26 cellular contexts compared by ENCODE assay signal in genomic region chr1:199866210-199866617, GRCh38.
"Had no signal": no experiment of that assay in that cellular context is flagged by ENCODE, and none has a peak within 500 bp of the region (broad histone marks: within the 10 kb centered on the region; RNA-seq: fewer than 3 reads in every experiment).

No MANE protein-coding gene starts in this region.

- DNase-seq: activated CD4-positive, alpha-beta T cell treated with anti-CD3 and anti-CD28 coated beads for 4 hours; activated CD4-positive, alpha-beta T cell treated with anti-CD3 and anti-CD28 coated beads, Interleukin-2, amount 50 U/mL, for 48 hours; activated CD4-positive, CD25-positive, alpha-beta regulatory T cell; activated CD8-positive, alpha-beta memory T cell treated with anti-CD3 and anti-CD28 coated beads, Interleukin-2, amount 50 U/mL, for 48 hours; activated effector memory CD4-positive, alpha-beta T cell treated with Interleukin-2 at 50 U/mL for 16 hours; activated naive CD4-positive, alpha-beta T cell treated with anti-CD3 and anti-CD28 coated beads for 36 hours; activated naive CD8-positive, alpha-beta T cell treated with anti-CD3 and anti-CD28 coated beads, Interleukin-2, amount 10 ng/mL, durations not matched to agents 7 days and 5 days; activated T-cell treated with anti-CD3 and anti-CD28 coated beads, Interleukin-2, amount 50 U/mL, for 72 hours; amniotic stem cell; colonic mucosa; dorsolateral prefrontal cortex; head of caudate nucleus; immature natural killer cell; left lung; natural killer cell; right cardiac atrium; stimulated activated CD4-positive, alpha-beta T cell treated with anti-CD3 and anti-CD28 coated beads, Interleukin-12 subunit alpha, Interleukin-12 subunit beta, amount 100 ng/mL, for 4 hours; stomach; T1000 had no signal

- H3K27ac ChIP-seq: colonic mucosa, dorsolateral prefrontal cortex, epithelial cell of prostate, gastroesophageal sphincter, left lung, neutrophil, pancreas, stomach, suprapubic skin, tibial nerve had no signal

- H3K4me3 ChIP-seq: colonic mucosa, dorsolateral prefrontal cortex, gastroesophageal sphincter, left lung, stomach, suprapubic skin, tibial nerve had no signal

- ATAC-seq: activated T-cell treated with anti-CD3 and anti-CD28 coated beads, Interleukin-2, amount 50 U/mL, for 72 hours; gastroesophageal sphincter; left lung; natural killer cell; right cardiac atrium; stimulated activated effector memory CD8-positive, alpha-beta T cell treated with anti-CD3 and anti-CD28 coated beads, Interleukin-12 subunit alpha, Interleukin-12 subunit beta, amount 100 ng/mL, for 72 hours had no signal

- H3K27me3 ChIP-seq: colonic mucosa, gastroesophageal sphincter, left lung, neutrophil, pancreas, stomach, suprapubic skin, tibial nerve had no signal

- H3K4me1 ChIP-seq: colonic mucosa, gastroesophageal sphincter, pancreas, stomach, suprapubic skin, tibial nerve had no signal

- H3K36me3 ChIP-seq: colonic mucosa, gastroesophageal sphincter, left lung, neutrophil, pancreas, stomach, suprapubic skin, tibial nerve had no signal

- H3K9me3 ChIP-seq: colonic mucosa, gastroesophageal sphincter, left lung, neutrophil, pancreas, stomach, suprapubic skin, tibial nerve had no signal
